In genomic region chr22:29300807-29301601, GRCh38 we compare ENCODE assay signal across 12 cellular contexts. TPM values are rescaled to one million over a fixed set of nuclear protein-coding genes. Genes with fewer than 3 reads are reported as not detected.
DNase-seq lines count a peak whose midpoint lies in the region; ATAC-seq and TF ChIP-seq lines count a peak whose summit lies in the region.
"Had no signal": no experiment of that assay in that cellular context is flagged by ENCODE, and none has a peak within 500 bp of the region (broad histone marks: within the 10 kb centered on the region; RNA-seq: fewer than 3 reads in every experiment).

No MANE protein-coding gene starts in this region.

- intact Hi-C loops in Calu3 (cut with micrococcal nuclease; ENCODE audit: unreplicated experiment) = no loop called here

- peak overlapping the region; percentile 46 for H3K27ac Mint-ChIP-seq in Calu3 (ENCODE audit: unreplicated experiment)
- peak overlapping the region; percentile 49 for H3K27ac Mint-ChIP-seq in activated T-helper 17 cell treated with anti-CD3 and anti-CD28 coated beads, Interleukin-2, amount 50 U/mL, for 72 hours
- H3K27ac Mint-ChIP-seq: activated B cell treated with CpG ODN at 0.5 μM for 24 hours had no signal

- CTCF ChIA-PET in Calu3 (lab: Charles Lee) = no interaction called here

- no TSS peak for BruUV-seq in Calu3 (replicated peaks; lab: Mats Ljungman, UMichigan)

- TF ChIP-seq CTCF in Calu3 (IDR thresholded peaks at IDR 0.05; ENCODE audit: unreplicated experiment) = no peak

- no peaks in the 10 kb centered on the region for H3K27me3 Mint-ChIP-seq in Calu3 (ENCODE audit: unreplicated experiment)
- no peaks in the 10 kb centered on the region for H3K27me3 Mint-ChIP-seq in activated T-helper 17 cell treated with anti-CD3 and anti-CD28 coated beads, Interleukin-2, amount 50 U/mL, for 72 hours

- H3K9me3 Mint-ChIP-seq in Calu3 (ENCODE audit: low read depth, unreplicated experiment) = no peaks in the 10 kb centered on the region
- no peaks in the 10 kb centered on the region for H3K9me3 Mint-ChIP-seq in activated T-helper 17 cell treated with anti-CD3 and anti-CD28 coated beads, Interleukin-2, amount 50 U/mL, for 72 hours
- H3K9me3 Mint-ChIP-seq: activated B cell treated with CpG ODN at 0.5 μM for 24 hours had no signal

- H3K27me3 ChIP-seq in H7 (ENCODE audit: control insufficient read depth, insufficient read depth, low read length) = no peaks in the 10 kb centered on the region

- peaks cover 37% of the 10 kb centered on the region for H3K36me3 ChIP-seq in H7 (replicated peaks; ENCODE audit: control insufficient read depth, insufficient read depth, low read length)

- DNase-seq in Calu3 (no peak), H7 (peak; percentile 39), mesenteric fat pad (ENCODE audit: low spot score) (peak; percentile 71), NCI-H1417 treated with DMSO at 0.1 percent for 48 hours (lab: John Stamatoyannopoulos, UW) (no peak), AG08395 (ENCODE audit: low spot score) (no peak)
- DNase-seq: activated B cell treated with CpG ODN at 0.5 μM for 24 hours, anterior cingulate cortex, DMS79 treated with DMSO at 0.1 percent for 48 hours, hippocampal formation, NCI-H187 treated with DMSO at 0.1 percent for 48 hours had no signal

- ATAC-seq in activated T-helper 17 cell treated with anti-CD3 and anti-CD28 coated beads, Interleukin-2, amount 50 U/mL, for 72 hours (replicated peaks) = peak; percentile 15
- no peak for ATAC-seq in GM18873 (IDR thresholded peaks at IDR 0.05; ENCODE audit: low FRiP score, unreplicated experiment)

- peaks cover 84% of the 10 kb centered on the region for H3K36me3 Mint-ChIP-seq in Calu3 (ENCODE audit: insufficient read depth, unreplicated experiment)
- peaks cover 57% of the 10 kb centered on the region for H3K36me3 Mint-ChIP-seq in activated T-helper 17 cell treated with anti-CD3 and anti-CD28 coated beads, Interleukin-2, amount 50 U/mL, for 72 hours (ENCODE audit: low read depth)

- no peaks in the 10 kb centered on the region for H3K4me1 Mint-ChIP-seq in Calu3 (ENCODE audit: low read depth, unreplicated experiment)
- H3K4me1 Mint-ChIP-seq in activated T-helper 17 cell treated with anti-CD3 and anti-CD28 coated beads, Interleukin-2, amount 50 U/mL, for 72 hours = peaks cover 7% of the 10 kb centered on the region

- no peak overlapping the region for H3K4me3 ChIP-seq in H7 (ENCODE audit: insufficient read depth, low read depth, low read length)

- no peak overlapping the region for H3K4me3 Mint-ChIP-seq in Calu3 (ENCODE audit: low read depth, unreplicated experiment)
- H3K4me3 Mint-ChIP-seq in activated T-helper 17 cell treated with anti-CD3 and anti-CD28 coated beads, Interleukin-2, amount 50 U/mL, for 72 hours = no peak overlapping the region
- H3K4me3 Mint-ChIP-seq: activated B cell treated with CpG ODN at 0.5 μM for 24 hours had no signal

RNA-seq across cellular contexts. Expression of gene GAS2L1, which starts 5.4 kb away (rescaled TPM):
- total RNA-seq in Calu3 (2022) = 16.6 and 16.9 TPM in 2 replicates
- total RNA-seq in H7 (2014; rRNA removed; shearing (Covaris generic)) = 22.2 and 28.3 TPM in 2 replicates
- 1 to 10 TPM; 1.9 to 2.9 TPM for total RNA-seq in activated T-helper 17 cell treated with anti-CD3 and anti-CD28 coated beads, Interleukin-2, amount 50 U/mL, for 72 hours
- total RNA-seq in mesenteric fat pad = 36.2 TPM
- total RNA-seq: activated B cell treated with CpG ODN at 0.5 μM for 24 hours had no signal

RNA-seq across cellular contexts. Expression of gene RASL10A, which starts 14.5 kb away (rescaled TPM):
- total RNA-seq in Calu3 (2022) = 1.6 and 2.2 TPM in 2 replicates
- 4.2 and 5.1 TPM in 2 replicates for total RNA-seq in H7 (2014; rRNA removed; shearing (Covaris generic))
- under 1 TPM; 0.58 to 0.61 TPM for total RNA-seq in activated T-helper 17 cell treated with anti-CD3 and anti-CD28 coated beads, Interleukin-2, amount 50 U/mL, for 72 hours
- 1.9 TPM for total RNA-seq in mesenteric fat pad

RNA-seq across cellular contexts. Expression of gene EWSR1, which starts 32.9 kb away (rescaled TPM):
- 368 and 374 TPM in 2 replicates for total RNA-seq in Calu3 (2022)
- total RNA-seq in H7 (2014; rRNA removed; shearing (Covaris generic)) = 226 and 229 TPM in 2 replicates
- total RNA-seq in activated T-helper 17 cell treated with anti-CD3 and anti-CD28 coated beads, Interleukin-2, amount 50 U/mL, for 72 hours = 100 to 1,000 TPM; 231 to 319 TPM
- total RNA-seq in mesenteric fat pad = 191 TPM

RNA-seq across cellular contexts. Expression of gene RHBDD3, which starts 33.2 kb away (rescaled TPM):
- total RNA-seq in Calu3 (2022) (51.5 and 51.7 TPM in 2 replicates), mesenteric fat pad (19.2 TPM)
- total RNA-seq in H7 (2014; rRNA removed; shearing (Covaris generic)) = 71.6 and 76.3 TPM in 2 replicates
- 10 to 100 TPM; 19.2 to 36.8 TPM for total RNA-seq in activated T-helper 17 cell treated with anti-CD3 and anti-CD28 coated beads, Interleukin-2, amount 50 U/mL, for 72 hours

Comparison
In these comparisons a context has a peak if more than half of its experiments do, and no peak if none do; other contexts are left out.
1. DNase-seq: peak in H7 (single experiment) and mesenteric fat pad (single experiment); none in Calu3 (single experiment), NCI-H1417 treated with DMSO at 0.1 percent for 48 hours (single experiment) and AG08395 (single experiment).